1 cellular context compared by ENCODE assay signal in genomic region chr16:89482087-89482823, GRCh38.
TF ChIP-seq lines count a peak whose summit lies in the region.

No MANE protein-coding gene starts in this region.

TF ChIP-seq in HepG2, 621 proteins besides CTCF, POLR2A, EP300 and RAD21:
- TF ChIP-seq E2F1 (CRISPR knock-in tag; IDR thresholded peaks at IDR 0.05) (no peak), MATR3 (CRISPR knock-in tag; IDR thresholded peaks at IDR 0.05) (no peak), RBM22 (optimal IDR thresholded peaks at IDR 0.05; ENCODE audit: low read length) (peak; percentile 13), ZNF782 (CRISPR knock-in tag; IDR thresholded peaks at IDR 0.05; ENCODE audit: borderline replicate concordance) (peak; percentile 53; the same call in 1 of the 2 replicates), GATA4 (IDR thresholded peaks at IDR 0.05; ENCODE audit: borderline replicate concordance, low read depth) (no peak), EZH2 (conservative IDR thresholded peaks at IDR 0.05; ENCODE audit: low read depth, low read length) (no peak), KDM5B (CRISPR knock-in tag; IDR thresholded peaks at IDR 0.05; ENCODE audit: borderline replicate concordance) (no peak), PAX8 (CRISPR knock-in tag; IDR thresholded peaks at IDR 0.05; ENCODE audit: borderline replicate concordance) (no peak), ZNF230 (CRISPR knock-in tag; IDR thresholded peaks at IDR 0.05) (0 out of 2 replicates have a peak, but pooled peaks have one; percentile 35), REPIN1 (CRISPR knock-in tag; IDR thresholded peaks at IDR 0.05; ENCODE audit: borderline replicate concordance, low read depth) (no peak), SOX6 (IDR thresholded peaks at IDR 0.05) (no peak), SOX6 (CRISPR knock-in tag; IDR thresholded peaks at IDR 0.05) (no peak), ZNF740 (CRISPR knock-in tag; IDR thresholded peaks at IDR 0.05) (no peak), ZNF691 (CRISPR knock-in tag; IDR thresholded peaks at IDR 0.05; ENCODE audit: borderline replicate concordance, low read depth) (0 out of 2 replicates have a peak, but pooled peaks have one; percentile 29), CSRNP1 (CRISPR knock-in tag; IDR thresholded peaks at IDR 0.05) (no peak), ZNF687 (CRISPR knock-in tag; IDR thresholded peaks at IDR 0.05) (0 out of 2 replicates have a peak, but pooled peaks have one; percentile 16), ARHGAP35 (CRISPR knock-in tag; IDR thresholded peaks at IDR 0.05; ENCODE audit: borderline replicate concordance) (no peak)
